1 cellular context compared by ENCODE assay signal in genomic region chr17:15467592-15467991, GRCh38.
TF ChIP-seq lines count a peak whose summit lies in the region.

CDRT4 (minus strand) TSS chr17:15467621; CDS start chr17:15440238, 27,383 bp downstream.

TF ChIP-seq in neural cell, 6 proteins besides CTCF, POLR2A, EP300 and RAD21 (continued from another document):
- no peak for TF ChIP-seq REST (IDR thresholded peaks at IDR 0.05; ENCODE audit: borderline replicate concordance)
TF ChIP-seq in neural cell: peak in this region for 0.
